9 cellular contexts compared by ENCODE assay signal in genomic region chr16:86578499-86579267, GRCh38. TPM values are rescaled to one million over a fixed set of nuclear protein-coding genes. Genes with fewer than 3 reads are reported as not detected.
DNase-seq lines count a peak whose midpoint lies in the region; ATAC-seq and TF ChIP-seq lines count a peak whose summit lies in the region.
"Had no signal": no experiment of that assay in that cellular context is flagged by ENCODE, and none has a peak within 500 bp of the region (broad histone marks: within the 10 kb centered on the region; RNA-seq: fewer than 3 reads in every experiment).

Gene FOXL1, plus strand, starts transcription at chr16:86578549. Its CDS starts 175 bp downstream, at chr16:86578724.

- intact Hi-C loops in left ventricle myocardium inferior (cut with micrococcal nuclease) (no loop called here), psoas muscle (cut with DNase I) (loop anchor here in 1 of 2 donors (5.0 kb wide), 1 partner anchor 174 kb away; no protein-coding TSS in a partner anchor)

- peak in 3 of 4 donors; percentile 27 to 42 (median 29) for ATAC-seq in psoas muscle
- ATAC-seq in HG03175 (IDR thresholded peaks at IDR 0.05; ENCODE audit: unreplicated experiment) = no peak
- no peak for ATAC-seq in GM21737 (IDR thresholded peaks at IDR 0.05; ENCODE audit: unreplicated experiment)
- ATAC-seq: activated T-helper 17 cell treated with anti-CD3 and anti-CD28 coated beads, Interleukin-2, amount 50 U/mL, for 72 hours had no signal

- peak; percentile 54 for DNase-seq in ELF-1 (ENCODE audit: low read depth, low spot score)
- DNase-seq in adipocyte (ENCODE audit: low read depth) = no peak
- peak; percentile 57 for DNase-seq in left ventricle myocardium inferior
- no peak for DNase-seq in psoas muscle
- no peak for DNase-seq in activated naive CD4-positive, alpha-beta T cell treated with Interleukin-2 at 50 U/mL for 16 hours
- DNase-seq in 8988T = no peak

- H3K27me3 ChIP-seq in adipocyte (replicated peaks; ENCODE audit: control insufficient read depth, insufficient read depth, low read length) = no peaks in the 10 kb centered on the region
- peaks cover 98% of the 10 kb centered on the region for H3K27me3 ChIP-seq in left ventricle myocardium inferior (ENCODE audit: low read depth)
- peaks cover 5 to 90% (median 28%) of the 10 kb centered on the region in 3 donors for H3K27me3 ChIP-seq in psoas muscle (ENCODE audit: insufficient read depth in 3 of 3, low read length in 2 of 3)

- WGBS in psoas muscle, 3 donors = 5 to 11% (median 8%) methylated on average over 51 to 73 of the region's 73 CpGs

- H3K9me3 ChIP-seq in adipocyte (ENCODE audit: control insufficient read depth, low read length) (no peaks in the 10 kb centered on the region), left ventricle myocardium inferior (replicated peaks) (no peaks in the 10 kb centered on the region), psoas muscle (no peaks in the 10 kb centered on the region)

- no peaks in the 10 kb centered on the region for H3K36me3 ChIP-seq in adipocyte (ENCODE audit: control insufficient read depth, insufficient read depth, low read length, severe bottlenecking)
- H3K36me3 ChIP-seq in left ventricle myocardium inferior = no peaks in the 10 kb centered on the region
- no peaks in the 10 kb centered on the region for H3K36me3 ChIP-seq in psoas muscle (ENCODE audit: insufficient read depth in 1 of 2, low read depth in 1 of 2)

- peak within 1 kb of the TSS; percentile 87 for H3K9ac ChIP-seq in adipocyte (ENCODE audit: low read length)

- H3K27ac ChIP-seq in left ventricle myocardium inferior (replicated peaks) (peak within 1 kb of the TSS; percentile 88), psoas muscle (peak within 1 kb of the TSS; percentile 5)

- no peak for TF ChIP-seq CTCF in left ventricle myocardium inferior (IDR thresholded peaks at IDR 0.05; ENCODE audit: borderline replicate concordance)
- no peak for TF ChIP-seq CTCF in psoas muscle (IDR thresholded peaks at IDR 0.05)

- peak within 1 kb of the TSS; percentile 83 for H3K4me3 ChIP-seq in adipocyte (ENCODE audit: low read length)
- H3K4me3 ChIP-seq in left ventricle myocardium inferior = peak within 1 kb of the TSS; percentile 66
- H3K4me3 ChIP-seq in psoas muscle = peak within 1 kb of the TSS; percentile 43

- H3K4me1 ChIP-seq in adipocyte (ENCODE audit: control insufficient read depth, insufficient read depth, low read length) (peaks cover 42% of the 10 kb centered on the region), left ventricle myocardium inferior (peaks cover 32% of the 10 kb centered on the region), psoas muscle (peaks cover 6% of the 10 kb centered on the region)

RNA-seq across cellular contexts. Expression of gene FOXL1, which starts in this region (rescaled TPM):
- total RNA-seq in left ventricle myocardium inferior (0.38 TPM), psoas muscle (under 1 TPM; 0.12 to 0.57 (median 0.31) TPM)
- 1 to 10 TPM in 1 of 3 donors, under 1 TPM in 2; 0.14 to 1.3 (median 0.18) TPM for polyA plus RNA-seq in psoas muscle
- total RNA-seq: activated T-helper 17 cell treated with anti-CD3 and anti-CD28 coated beads, Interleukin-2, amount 50 U/mL, for 72 hours had no signal

Comparison
In these comparisons a context has a peak if more than half of its experiments do, and no peak if none do; other contexts are left out.
1. Peak in DNase-seq, H3K4me3 ChIP-seq and H3K27ac ChIP-seq in left ventricle myocardium inferior; RNA of the gene not detected or under 1 TPM.
2. ATAC-seq: peak in psoas muscle (3 of 4); none in HG03175 (single experiment) and GM21737 (single experiment).
3. Peak in every context shown above with its lines, with median percentiles within 50 percentile points of each other: H3K4me3 ChIP-seq.